17 cellular contexts compared by ENCODE assay signal in genomic region chr22:42077486-42078125, GRCh38. TPM values are rescaled to one million over a fixed set of nuclear protein-coding genes. Genes with fewer than 3 reads are reported as not detected.
DNase-seq lines count a peak whose midpoint lies in the region; ATAC-seq and TF ChIP-seq lines count a peak whose summit lies in the region.
"Had no signal": no experiment of that assay in that cellular context is flagged by ENCODE, and none has a peak within 500 bp of the region (broad histone marks: within the 10 kb centered on the region; RNA-seq: fewer than 3 reads in every experiment).

No MANE protein-coding gene starts in this region.

- TF ChIP-seq EP300 in transverse colon (IDR thresholded peaks at IDR 0.05; ENCODE audit: low read depth), result no peak

- H3K27me3 Mint-ChIP-seq in naive thymus-derived CD4-positive, alpha-beta T cell, result no peaks in the 10 kb centered on the region
- H3K27me3 Mint-ChIP-seq: activated CD4-positive, alpha-beta T cell treated with anti-CD3 and anti-CD28 coated beads for 36 hours had no signal

- DNase-seq in activated CD8-positive, alpha-beta memory T cell treated with anti-CD3 and anti-CD28 coated beads for 24 hours, result peak; percentile 55
- DNase-seq in activated CD8-positive, alpha-beta memory T cell treated with anti-CD3 and anti-CD28 coated beads, Interleukin-2, amount 50 U/mL, for 4 hours, result no peak
- DNase-seq in breast epithelium (ENCODE audit: low spot score in 2 of 2) (no peak), transverse colon (no peak), NCI-H82 treated with DMSO at 0.1 percent for 48 hours (lab: John Stamatoyannopoulos, UW; ENCODE audit: unreplicated experiment) (no peak)
- no peak for DNase-seq in naive thymus-derived CD4-positive, alpha-beta T cell
- no peak for DNase-seq in activated effector memory CD4-positive, alpha-beta T cell treated with Interleukin-2 at 50 U/mL for 16 hours
- DNase-seq: activated CD4-positive, alpha-beta T cell treated with anti-CD3 and anti-CD28 coated beads for 36 hours; aorta; NCI-H510A; stimulated activated CD4-positive, alpha-beta T cell treated with anti-CD3 and anti-CD28 coated beads, Interleukin-4, amount 100 ng/mL, for 1 hour; trophoblast cell had no signal

- peak overlapping the region; percentile 99 to 100 for H3K27ac ChIP-seq in breast epithelium
- H3K27ac ChIP-seq in naive thymus-derived CD4-positive, alpha-beta T cell (ENCODE audit: low read depth, low read length), result no peak overlapping the region
- peak overlapping the region; percentile 96 to 98 (median 97) for H3K27ac ChIP-seq in transverse colon
- H3K27ac ChIP-seq: epithelial cell of prostate, SJSA1 had no signal

- TF ChIP-seq CTCF in breast epithelium (IDR thresholded peaks at IDR 0.05), result no peak
- TF ChIP-seq CTCF in transverse colon (IDR thresholded peaks at IDR 0.05), result no peak

- POLR2A ChIA-PET in naive thymus-derived CD4-positive, alpha-beta T cell (lab: Charles Lee), result interaction anchor here (3.5 to 5.0 kb wide), 3 partner anchors 8 to 366 kb away, joined by 26 to 136 read pairs (median 54); partner anchors contain the start of genes NAGA and NDUFA6

- H3K9me3 ChIP-seq in breast epithelium, result no peaks in the 10 kb centered on the region
- H3K9me3 ChIP-seq in naive thymus-derived CD4-positive, alpha-beta T cell (ENCODE audit: control insufficient read depth in 2 of 3, low read length in 3 of 3), result no peaks in the 10 kb centered on the region
- H3K9me3 ChIP-seq in transverse colon, result no peaks in the 10 kb centered on the region
- H3K9me3 ChIP-seq: SJSA1 had no signal

- CTCF ChIA-PET in naive thymus-derived CD4-positive, alpha-beta T cell (lab: Charles Lee), result interaction anchor here (2.1 kb wide), 1 partner anchor 367 kb away, joined by 6 read pairs; no protein-coding TSS in a partner anchor

- no peak for ATAC-seq in naive thymus-derived CD4-positive, alpha-beta T cell
- no peak for ATAC-seq in GM18873 (IDR thresholded peaks at IDR 0.05; ENCODE audit: low FRiP score, unreplicated experiment)
- ATAC-seq: activated CD4-positive, alpha-beta T cell treated with anti-CD3 and anti-CD28 coated beads for 36 hours had no signal

- in situ Hi-C loops in transverse colon (cut with MboI; ENCODE audit: low pct_ligation_motif_present in 1 of 4, low pct_unique_long_range_greater_than_20kb in 1 of 4, low sequenced_read_pairs in 3 of 4), result no loop called here

- peaks cover 0 to 11% (median 7%) of the 10 kb centered on the region in 5 donors for H3K36me3 Mint-ChIP-seq in naive thymus-derived CD4-positive, alpha-beta T cell

- H3K36me3 ChIP-seq in breast epithelium, result no peaks in the 10 kb centered on the region
- H3K36me3 ChIP-seq in naive thymus-derived CD4-positive, alpha-beta T cell (ENCODE audit: control insufficient read depth in 2 of 3, insufficient read depth in 3 of 3, low read length in 3 of 3), result peaks cover 0 to 9% (median under 1%) of the 10 kb centered on the region in 3 experiments
- no peaks in the 10 kb centered on the region for H3K36me3 ChIP-seq in transverse colon

- peak overlapping the region in 3 of 10 donors; percentile 3 to 21 (median 13) for H3K4me3 Mint-ChIP-seq in naive thymus-derived CD4-positive, alpha-beta T cell

- intact Hi-C loops in breast epithelium (cut with DNase I; ENCODE audit: low total_unique reads), result no loop called here
- intact Hi-C loops in naive thymus-derived CD4-positive, alpha-beta T cell (cut with micrococcal nuclease), result loop anchor here (2.0 to 10.0 kb wide), 5 partner anchors 111 to 983 kb away; partner anchors contain the start of genes CENPM (in 1 of the 2), EP300 (in 1 of the 2), SNU13 (in 1 of the 2) and SREBF2 (in 1 of the 2)
- intact Hi-C loops in transverse colon (cut with DNase I; ENCODE audit: low total_unique reads), result no loop called here

- TF ChIP-seq POLR2A in breast epithelium (IDR thresholded peaks at IDR 0.05) (no peak), transverse colon (IDR thresholded peaks at IDR 0.05) (no peak)

- WGBS in transverse colon (ENCODE audit: low coverage in 1 of 2), 2 donors, result 88% methylated on average over 13 of the region's 21 CpGs; no CpG with 5 or more reads in 1 of the 2 donors

- H3K27me3 ChIP-seq in breast epithelium (no peaks in the 10 kb centered on the region), transverse colon (no peaks in the 10 kb centered on the region)
- H3K27me3 ChIP-seq in naive thymus-derived CD4-positive, alpha-beta T cell (ENCODE audit: control insufficient read depth in 2 of 2, insufficient read depth in 2 of 2, low read length in 2 of 2), result no peaks in the 10 kb centered on the region
- H3K27me3 ChIP-seq: SJSA1 had no signal

- H3K4me3 ChIP-seq in breast epithelium (no peak overlapping the region), transverse colon (no peak overlapping the region)
- no peak overlapping the region for H3K4me3 ChIP-seq in naive thymus-derived CD4-positive, alpha-beta T cell (ENCODE audit: low read length)
- H3K4me3 ChIP-seq: SJSA1 had no signal

- H3K4me1 ChIP-seq in breast epithelium (peaks cover 17% of the 10 kb centered on the region in 2 donors), transverse colon (peaks cover 27 to 52% (median 40%) of the 10 kb centered on the region in 4 donors)
- peaks cover 10 to 20% of the 10 kb centered on the region in 2 donors for H3K4me1 ChIP-seq in naive thymus-derived CD4-positive, alpha-beta T cell (ENCODE audit: control insufficient read depth in 2 of 2, insufficient read depth in 2 of 2, low read length in 2 of 2)

- peak overlapping the region in 6 of 9 donors; percentile 32 to 99 (median 98) for H3K27ac Mint-ChIP-seq in naive thymus-derived CD4-positive, alpha-beta T cell

- H3K9me3 Mint-ChIP-seq in naive thymus-derived CD4-positive, alpha-beta T cell, result no peaks in the 10 kb centered on the region
- H3K9me3 Mint-ChIP-seq: neural crest cell had no signal

- peaks cover 18 to 58% (median 45%) of the 10 kb centered on the region in 7 donors for H3K4me1 Mint-ChIP-seq in naive thymus-derived CD4-positive, alpha-beta T cell

RNA-seq across cellular contexts. Expression of gene SMDT1, which starts 1.9 kb away (rescaled TPM):
- total RNA-seq in breast epithelium (10 to 100 TPM; 13.9 to 19.7 (median 16.2) TPM), transverse colon (10 to 100 TPM in 3 of 4 donors, 1 to 10 TPM in 1; 4.8 to 44.9 (median 18.8) TPM)
- total RNA-seq in naive thymus-derived CD4-positive, alpha-beta T cell, result 100 to 1,000 TPM in 1 of 5 experiments, 10 to 100 TPM in 4; 40.4 to 105 (median 98.8) TPM
- 100 to 1,000 TPM; 117 to 157 TPM for polyA plus RNA-seq in naive thymus-derived CD4-positive, alpha-beta T cell

RNA-seq across cellular contexts. Expression of gene PHETA2, which starts 3.6 kb away (rescaled TPM):
- total RNA-seq in breast epithelium, result 10 to 100 TPM; 11.5 to 18.0 (median 11.6) TPM
- 1 to 10 TPM in 3 of 5 experiments, under 1 TPM in 2; 0.82 to 3.9 (median 1.2) TPM for total RNA-seq in naive thymus-derived CD4-positive, alpha-beta T cell
- 1 to 10 TPM; 1.2 to 1.5 TPM for polyA plus RNA-seq in naive thymus-derived CD4-positive, alpha-beta T cell
- 10 to 100 TPM in 3 of 4 donors, 1 to 10 TPM in 1; 6.4 to 17.6 (median 12.7) TPM for total RNA-seq in transverse colon

RNA-seq across cellular contexts. Expression of gene NAGA, which starts 7.0 kb away (rescaled TPM):
- total RNA-seq in breast epithelium, result 10 to 100 TPM; 22.9 to 38.9 (median 27.2) TPM
- total RNA-seq in naive thymus-derived CD4-positive, alpha-beta T cell, result 10 to 100 TPM in 2 of 5 experiments, 1 to 10 TPM in 3; 7.6 to 38.8 (median 9.4) TPM
- polyA plus RNA-seq in naive thymus-derived CD4-positive, alpha-beta T cell, result 10 to 100 TPM; 12.5 to 12.9 TPM
- total RNA-seq in transverse colon, result 100 to 1,000 TPM in 2 of 4 donors, 10 to 100 TPM in 2; 48.3 to 120 (median 96.0) TPM

RNA-seq across cellular contexts. Expression of gene NDUFA6, which starts 13.0 kb away (rescaled TPM):
- total RNA-seq in breast epithelium (10 to 100 TPM; 37.3 to 61.1 (median 45.2) TPM), transverse colon (100 to 1,000 TPM in 1 of 4 donors, 10 to 100 TPM in 3; 17.2 to 723 (median 88.7) TPM)
- 10 to 100 TPM; 35.0 to 66.4 (median 40.6) TPM for total RNA-seq in naive thymus-derived CD4-positive, alpha-beta T cell
- polyA plus RNA-seq in naive thymus-derived CD4-positive, alpha-beta T cell, result 100 to 1,000 TPM in 1 of 2 donors, 10 to 100 TPM in 1; 96.9 to 123 TPM

RNA-seq across cellular contexts. Expression of gene CYP2D6, which starts 53.0 kb away (rescaled TPM):
- 1 to 10 TPM in 1 of 3 donors, under 1 TPM in 2; 0.16 to 2.0 (median 0.73) TPM for total RNA-seq in breast epithelium
- 10 to 100 TPM in 4 of 5 experiments, 1 to 10 TPM in 1; 5.6 to 13.3 (median 11.2) TPM for total RNA-seq in naive thymus-derived CD4-positive, alpha-beta T cell
- polyA plus RNA-seq in naive thymus-derived CD4-positive, alpha-beta T cell, result under 1 TPM in 1 of 2 donors, not detected in 1; 0.11 TPM
- total RNA-seq in transverse colon, result 1 to 10 TPM; 1.2 to 9.7 (median 3.3) TPM
- total RNA-seq: M059J had no signal

Comparison
In these comparisons a context has a peak if more than half of its experiments do, and no peak if none do; other contexts are left out.
1. intact Hi-C loops: an anchor here in naive thymus-derived CD4-positive, alpha-beta T cell (2.0 to 10.0 kb wide); none called in breast epithelium and transverse colon.